In the genomic region with DNA sequence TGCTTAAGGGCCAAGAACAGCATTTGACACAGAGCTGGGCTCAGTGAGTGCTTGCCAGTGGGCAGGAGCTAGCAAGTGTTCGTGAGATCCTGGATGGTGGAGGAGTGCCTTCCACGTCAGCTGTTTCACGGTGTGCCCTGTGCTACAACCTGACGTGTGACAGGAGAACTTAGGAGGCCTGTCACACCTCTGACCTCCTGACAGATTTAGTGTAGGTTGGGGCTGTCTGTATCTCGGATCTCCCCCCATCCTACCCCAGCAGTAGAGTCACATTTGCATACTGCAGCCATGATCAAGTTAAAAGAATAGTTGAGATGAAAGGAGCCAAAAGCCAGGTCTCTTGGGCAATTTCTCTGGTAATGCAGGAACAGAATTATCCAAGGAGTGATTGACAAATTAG, we compare ENCODE assay signal across 31 cellular contexts.
"Had no signal": no experiment of that assay in that cellular context is flagged by ENCODE, and none has a peak within 500 bp of the region (broad histone marks: within the 10 kb centered on the region; RNA-seq: fewer than 3 reads in every experiment).

No MANE protein-coding gene starts in this region.

- H3K4me3 ChIP-seq: adrenal gland, body of pancreas, colonic mucosa, gastrocnemius medialis had no signal

- DNase-seq: activated CD4-positive, alpha-beta memory T cell treated with anti-CD3 and anti-CD28 coated beads for 36 hours; activated CD4-positive, alpha-beta T cell treated with anti-CD3 and anti-CD28 coated beads for 36 hours; activated CD4-positive, alpha-beta T cell treated with anti-CD3 and anti-CD28 coated beads, Interleukin-2, amount 10 ng/mL, durations not matched to agents 24 days and 14 days; activated CD4-positive, CD25-positive, alpha-beta regulatory T cell; activated CD4-positive, CD25-positive, alpha-beta regulatory T cell treated with anti-CD3 and anti-CD28 coated beads, Interleukin-2, amount 50 U/mL, for 72 hours; activated CD8-positive, alpha-beta memory T cell treated with anti-CD3 and anti-CD28 coated beads, Interleukin-2, amount 10 ng/mL, durations not matched to agents 7 days and 5 days; activated CD8-positive, alpha-beta memory T cell treated with anti-CD3 and anti-CD28 coated beads, Interleukin-2, amount 50 U/mL, for 4 hours; activated CD8-positive, alpha-beta T cell treated with anti-CD3 and anti-CD28 coated beads, Interleukin-2, amount 10 ng/mL, durations not matched to agents 7 days and 5 days; activated effector memory CD4-positive, alpha-beta T cell treated with anti-CD3 and anti-CD28 coated beads, Interleukin-2, amount 50 U/mL, for 16 hours; activated naive CD4-positive, alpha-beta T cell treated with anti-CD3 and anti-CD28 coated beads for 36 hours; activated naive CD8-positive, alpha-beta T cell treated with anti-CD3 and anti-CD28 coated beads for 36 hours; activated naive CD8-positive, alpha-beta T cell treated with anti-CD3 and anti-CD28 coated beads, Interleukin-2, amount 50 U/mL, for 24 hours; activated T-cell treated with anti-CD3 and anti-CD28 coated beads, Interleukin-2, amount 50 U/mL, for 1 hour; activated T-cell treated with anti-CD3 and anti-CD28 coated beads, Interleukin-2, amount 50 U/mL, for 48 hours; adrenal gland; amygdala; aorta; body of pancreas; central memory CD4-positive, alpha-beta T cell; cerebellar nuclear complex; colonic mucosa; effector CD8-positive, alpha-beta T cell; foreskin fibroblast; gastrocnemius medialis; T-helper 2 cell had no signal

- ATAC-seq: activated CD4-positive, alpha-beta T cell treated with anti-CD3 and anti-CD28 coated beads for 36 hours; activated CD8-positive, alpha-beta memory T cell treated with anti-CD3 and anti-CD28 coated beads, Interleukin-2, amount 10 ng/mL, durations not matched to agents 7 days and 5 days; activated CD8-positive, alpha-beta T cell treated with anti-CD3 and anti-CD28 coated beads, Interleukin-2, amount 10 ng/mL, durations not matched to agents 7 days and 5 days; activated naive CD8-positive, alpha-beta T cell treated with anti-CD3 and anti-CD28 coated beads, Interleukin-2, amount 50 U/mL, for 24 hours; body of pancreas; gastrocnemius medialis had no signal

- H3K4me3 Mint-ChIP-seq: activated CD4-positive, alpha-beta memory T cell treated with anti-CD3 and anti-CD28 coated beads for 36 hours; activated CD4-positive, alpha-beta T cell treated with anti-CD3 and anti-CD28 coated beads for 36 hours; activated CD4-positive, alpha-beta T cell treated with anti-CD3 and anti-CD28 coated beads, Interleukin-2, amount 10 ng/mL, durations not matched to agents 24 days and 14 days; activated CD8-positive, alpha-beta memory T cell treated with anti-CD3 and anti-CD28 coated beads, Interleukin-2, amount 10 ng/mL, durations not matched to agents 7 days and 5 days; activated CD8-positive, alpha-beta T cell treated with anti-CD3 and anti-CD28 coated beads, Interleukin-2, amount 10 ng/mL, durations not matched to agents 7 days and 5 days; activated naive CD4-positive, alpha-beta T cell treated with anti-CD3 and anti-CD28 coated beads for 36 hours; activated naive CD4-positive, alpha-beta T cell treated with anti-CD3 and anti-CD28 coated beads, Interleukin-2, amount 50 U/mL, for 24 hours; activated naive CD8-positive, alpha-beta T cell treated with anti-CD3 and anti-CD28 coated beads for 36 hours; activated naive CD8-positive, alpha-beta T cell treated with anti-CD3 and anti-CD28 coated beads, Interleukin-2, amount 50 U/mL, for 24 hours; activated T-helper 1 cell treated with anti-CD3 and anti-CD28 coated beads, Interleukin-12 subunit alpha, Interleukin-12 subunit beta, Interleukin-2, Interleukin-4 antibody, amounts not matched to agents 30 ng/mL and 10 ng/mL and 1 ng/mL, durations not matched to agents 14 hours and 24 hours and 36 hours had no signal

- H3K27ac Mint-ChIP-seq: activated CD4-positive, alpha-beta memory T cell treated with anti-CD3 and anti-CD28 coated beads for 36 hours; activated CD4-positive, alpha-beta T cell treated with anti-CD3 and anti-CD28 coated beads for 36 hours; activated CD4-positive, alpha-beta T cell treated with anti-CD3 and anti-CD28 coated beads, Interleukin-2, amount 10 ng/mL, durations not matched to agents 24 days and 14 days; activated CD8-positive, alpha-beta memory T cell treated with anti-CD3 and anti-CD28 coated beads, Interleukin-2, amount 10 ng/mL, durations not matched to agents 7 days and 5 days; activated CD8-positive, alpha-beta T cell treated with anti-CD3 and anti-CD28 coated beads, Interleukin-2, amount 10 ng/mL, durations not matched to agents 7 days and 5 days; activated naive CD4-positive, alpha-beta T cell treated with anti-CD3 and anti-CD28 coated beads for 36 hours; activated naive CD4-positive, alpha-beta T cell treated with anti-CD3 and anti-CD28 coated beads, Interleukin-2, amount 50 U/mL, for 24 hours; activated naive CD8-positive, alpha-beta T cell treated with anti-CD3 and anti-CD28 coated beads for 36 hours; activated naive CD8-positive, alpha-beta T cell treated with anti-CD3 and anti-CD28 coated beads, Interleukin-2, amount 50 U/mL, for 24 hours; activated T-helper 1 cell treated with anti-CD3 and anti-CD28 coated beads, Interleukin-12 subunit alpha, Interleukin-12 subunit beta, Interleukin-2, Interleukin-4 antibody, amounts not matched to agents 30 ng/mL and 10 ng/mL and 1 ng/mL, durations not matched to agents 14 hours and 24 hours and 36 hours; activated T-helper 2 cell treated with anti-CD3 and anti-CD28 coated beads, Interferon-gamma antibody, Interleukin-2, Interleukin-4, amounts not matched to agents 10 μg/mL and 5 μg/mL and 100 μg/mL, durations not matched to agents 14 hours and 24 hours and 36 hours had no signal

- H3K27me3 Mint-ChIP-seq: activated CD4-positive, alpha-beta T cell treated with anti-CD3 and anti-CD28 coated beads, Interleukin-2, amount 10 ng/mL, durations not matched to agents 24 days and 14 days; activated CD8-positive, alpha-beta memory T cell treated with anti-CD3 and anti-CD28 coated beads, Interleukin-2, amount 10 ng/mL, durations not matched to agents 7 days and 5 days; activated naive CD8-positive, alpha-beta T cell treated with anti-CD3 and anti-CD28 coated beads for 36 hours had no signal

- H3K9me3 Mint-ChIP-seq: activated CD4-positive, alpha-beta memory T cell treated with anti-CD3 and anti-CD28 coated beads for 36 hours; activated CD4-positive, alpha-beta T cell treated with anti-CD3 and anti-CD28 coated beads, Interleukin-2, amount 10 ng/mL, durations not matched to agents 24 days and 14 days; activated naive CD4-positive, alpha-beta T cell treated with anti-CD3 and anti-CD28 coated beads, Interleukin-2, amount 50 U/mL, for 24 hours; activated naive CD8-positive, alpha-beta T cell treated with anti-CD3 and anti-CD28 coated beads for 36 hours; activated T-helper 1 cell treated with anti-CD3 and anti-CD28 coated beads, Interleukin-12 subunit alpha, Interleukin-12 subunit beta, Interleukin-2, Interleukin-4 antibody, amounts not matched to agents 30 ng/mL and 10 ng/mL and 1 ng/mL, durations not matched to agents 14 hours and 24 hours and 36 hours; activated T-helper 2 cell treated with anti-CD3 and anti-CD28 coated beads, Interferon-gamma antibody, Interleukin-2, Interleukin-4, amounts not matched to agents 10 μg/mL and 5 μg/mL and 100 μg/mL, durations not matched to agents 14 hours and 24 hours and 36 hours had no signal

- H3K36me3 Mint-ChIP-seq: activated CD4-positive, alpha-beta memory T cell treated with anti-CD3 and anti-CD28 coated beads for 36 hours; activated CD8-positive, alpha-beta memory T cell treated with anti-CD3 and anti-CD28 coated beads, Interleukin-2, amount 10 ng/mL, durations not matched to agents 7 days and 5 days; activated naive CD4-positive, alpha-beta T cell treated with anti-CD3 and anti-CD28 coated beads, Interleukin-2, amount 50 U/mL, for 24 hours; activated naive CD8-positive, alpha-beta T cell treated with anti-CD3 and anti-CD28 coated beads for 36 hours had no signal

- H3K27ac ChIP-seq: adrenal gland, body of pancreas, colonic mucosa, epithelial cell of prostate, gastrocnemius medialis had no signal

- FAIRE-seq: endometrium, endothelial cell of umbilical vein had no signal

- H3K9me3 ChIP-seq: adrenal gland, body of pancreas, colonic mucosa, gastrocnemius medialis had no signal

- H3K4me1 Mint-ChIP-seq: activated CD4-positive, alpha-beta T cell treated with anti-CD3 and anti-CD28 coated beads for 36 hours; activated CD4-positive, alpha-beta T cell treated with anti-CD3 and anti-CD28 coated beads, Interleukin-2, amount 10 ng/mL, durations not matched to agents 24 days and 14 days; activated CD8-positive, alpha-beta memory T cell treated with anti-CD3 and anti-CD28 coated beads, Interleukin-2, amount 10 ng/mL, durations not matched to agents 7 days and 5 days; activated naive CD4-positive, alpha-beta T cell treated with anti-CD3 and anti-CD28 coated beads, Interleukin-2, amount 50 U/mL, for 24 hours; activated naive CD8-positive, alpha-beta T cell treated with anti-CD3 and anti-CD28 coated beads for 36 hours; activated naive CD8-positive, alpha-beta T cell treated with anti-CD3 and anti-CD28 coated beads, Interleukin-2, amount 50 U/mL, for 24 hours had no signal

- H3K36me3 ChIP-seq: adrenal gland, colonic mucosa, gastrocnemius medialis had no signal

- H3K4me1 ChIP-seq: adrenal gland, body of pancreas, colonic mucosa, gastrocnemius medialis had no signal

- H3K27me3 ChIP-seq: adrenal gland, body of pancreas, colonic mucosa, gastrocnemius medialis had no signal
